Comparison of ENCODE assay signal across 10 cellular contexts in the genomic region with DNA sequence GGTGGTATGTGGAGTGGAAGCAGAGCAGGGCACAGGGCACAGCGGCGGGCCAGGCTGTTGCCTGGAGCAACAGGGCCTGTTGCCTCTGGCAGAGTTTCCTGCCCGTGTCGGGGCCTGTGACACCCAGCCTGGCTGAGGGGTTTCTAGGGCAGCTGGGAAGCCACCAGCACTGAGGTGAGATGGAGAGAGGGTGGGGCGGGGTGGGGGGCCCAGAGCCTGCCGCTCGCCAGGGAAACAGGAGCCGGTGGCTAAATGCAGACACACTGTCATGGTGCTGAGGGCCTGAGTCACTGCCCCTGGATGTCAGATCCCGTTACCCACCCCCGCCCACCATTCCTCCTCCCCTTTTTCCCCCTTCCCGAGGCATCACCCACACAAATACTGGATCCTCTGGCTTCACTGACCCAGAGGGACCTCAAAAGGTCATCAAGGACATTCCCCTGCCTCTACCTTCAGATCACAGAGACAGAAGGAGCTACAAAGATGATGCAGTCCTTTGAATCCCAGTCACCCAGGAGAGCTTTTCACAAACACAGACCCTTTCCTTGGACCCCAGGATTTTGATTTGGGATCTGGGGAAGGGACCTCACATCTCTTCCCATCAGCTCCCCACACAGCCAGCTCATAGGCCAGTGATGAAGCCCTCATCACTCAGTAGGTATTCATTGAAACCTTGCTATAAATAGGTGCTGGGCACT. TPM values are rescaled to one million over a fixed set of nuclear protein-coding genes. Genes with fewer than 3 reads are reported as not detected.
DNase-seq lines count a peak whose midpoint lies in the region; ATAC-seq, FAIRE-seq and TF ChIP-seq lines count a peak whose summit lies in the region.
"Had no signal": no experiment of that assay in that cellular context is flagged by ENCODE, and none has a peak within 500 bp of the region (broad histone marks: within the 10 kb centered on the region; RNA-seq: fewer than 3 reads in every experiment).

No MANE protein-coding gene starts in this region.

- H2BK120ac ChIP-seq in IMR-90 (ENCODE audit: low read depth, low read length), result peak overlapping the region; percentile 70
- H2BK120ac ChIP-seq in H1 (replicated peaks; ENCODE audit: low read depth, low read length), result no peak overlapping the region

- H4K20me1 ChIP-seq in IMR-90 (ENCODE audit: insufficient read depth, low read length) (no peaks in the 10 kb centered on the region), H1 (replicated peaks in 1 of 2; ENCODE audit: control insufficient read depth in 1 of 2, insufficient read depth in 2 of 2, low read length in 2 of 2) (no peaks in the 10 kb centered on the region)

- H3K4me2 ChIP-seq in IMR-90 (ENCODE audit: low read depth, low read length), result no peak overlapping the region
- H3K4me2 ChIP-seq in H1 (ENCODE audit: insufficient read depth in 1 of 2, low read depth in 2 of 2, low read length in 2 of 2), result no peak overlapping the region

- WGBS in IMR-90 (ENCODE audit: extremely low coverage in 2 of 2, insufficient read length in 1 of 2), 2 experiments, result 41% methylated on average over 6 of the region's 11 CpGs; no CpG with 5 or more reads in 1 of the 2 experiments
- 91% methylated on average over 5 of the region's 11 CpGs; no CpG with 5 or more reads in 1 of the 2 experiments for WGBS in H1 (ENCODE audit: extremely low coverage in 1 of 2, insufficient coverage in 1 of 2, insufficient read length in 1 of 2, insufficient replicate concordance in 2 of 2, low coverage in 1 of 2, low lambda C conversion rate in 2 of 2, missing lambda C conversion rate in 1 of 2), 2 experiments
- WGBS in mesodermal cell (ENCODE audit: insufficient coverage in 2 of 2), 2 experiments, result 46 to 69% methylated on average over 7 to 9 of the region's 11 CpGs
- WGBS in transverse colon (ENCODE audit: low coverage in 1 of 2), 2 donors, result 70% methylated on average over 11 of the region's 11 CpGs; no CpG with 5 or more reads in 1 of the 2 donors

- H3K79me1 ChIP-seq in IMR-90 (ENCODE audit: low read depth in 1 of 2, low read length in 2 of 2) (no peaks in the 10 kb centered on the region), H1 (ENCODE audit: low read depth, low read length) (no peaks in the 10 kb centered on the region)

- H3K36me3 ChIP-seq in IMR-90 (ENCODE audit: control insufficient read depth, insufficient read depth, low read length) (no peaks in the 10 kb centered on the region), H1 (ENCODE audit: control insufficient read depth in 2 of 4, insufficient read depth in 4 of 4, low read length in 3 of 4) (no peaks in the 10 kb centered on the region), mesodermal cell (ENCODE audit: control insufficient read depth, insufficient read depth, low read length) (no peaks in the 10 kb centered on the region), transverse colon (no peaks in the 10 kb centered on the region)

- H3K27ac Mint-ChIP-seq in naive thymus-derived CD8-positive, alpha-beta T cell, result peak overlapping the region in 2 of 10 donors; percentile 39 to 42
- H3K27ac Mint-ChIP-seq: memory B cell had no signal

- H3K4me1 ChIP-seq in IMR-90 (ENCODE audit: control insufficient read depth, insufficient read depth, low read length) (peaks cover 23% of the 10 kb centered on the region), H1 (replicated peaks in 1 of 4; ENCODE audit: control insufficient read depth in 3 of 4, insufficient read depth in 4 of 4, low read length in 3 of 4) (peaks cover 0 to 21% (median 9%) of the 10 kb centered on the region in 4 experiments; a peak in 6 of 7 replicates), mesodermal cell (ENCODE audit: control insufficient read depth, insufficient read depth, low read length, poor library complexity, severe bottlenecking) (peaks cover 52% of the 10 kb centered on the region), transverse colon (peaks cover 10 to 30% (median 23%) of the 10 kb centered on the region in 4 donors)

- no peaks in the 10 kb centered on the region for H3K79me2 ChIP-seq in H1 (ENCODE audit: control insufficient read depth in 1 of 2, insufficient read depth in 2 of 2, low read length in 2 of 2)

- H3K4me3 ChIP-seq in IMR-90 (ENCODE audit: insufficient read depth, low read depth, low read length) (no peak overlapping the region), H1 (ENCODE audit: extremely low read depth in 1 of 4, insufficient read depth in 2 of 4, low read depth in 3 of 4, low read length in 4 of 4) (no peak overlapping the region), mesodermal cell (ENCODE audit: extremely low read depth, insufficient read depth, low read length, poor library complexity, severe bottlenecking) (no peak overlapping the region), transverse colon (no peak overlapping the region)

- DNase-seq in IMR-90 (peak; percentile 35), H1 (ENCODE audit: low read depth in 1 of 2, low spot score in 2 of 2) (no peak), transverse colon (no peak), cerebellum (ENCODE audit: low spot score) (no peak)
- no peak for DNase-seq in naive thymus-derived CD8-positive, alpha-beta T cell
- DNase-seq in activated naive CD4-positive, alpha-beta T cell (lab: John Stamatoyannopoulos, UW), result no peak
- DNase-seq: stimulated activated CD4-positive, alpha-beta T cell treated with anti-CD3 and anti-CD28 coated beads, Interleukin-2, amount 100 ng/mL, for 48 hours had no signal

- H3K9ac ChIP-seq in IMR-90 (ENCODE audit: low read depth, low read length) (no peak overlapping the region), H1 (replicated peaks in 1 of 4; ENCODE audit: extremely low read depth in 1 of 4, low read depth in 3 of 4, low read length in 3 of 4) (no peak overlapping the region)

- TF ChIP-seq POLR2A in IMR-90 (IDR thresholded peaks at IDR 0.05; ENCODE audit: low read depth, low read length), result no peak
- TF ChIP-seq POLR2A in H1 (IDR thresholded peaks at IDR 0.05; ENCODE audit: control extremely low read depth in 1 of 2, low read depth in 2 of 2, low read length in 2 of 2), result no peak
- no peak for TF ChIP-seq POLR2A in transverse colon (IDR thresholded peaks at IDR 0.05)

- H3K4me3 Mint-ChIP-seq in naive thymus-derived CD8-positive, alpha-beta T cell, result no peak overlapping the region
- H3K4me3 Mint-ChIP-seq: memory B cell had no signal

- H2BK5ac ChIP-seq in IMR-90 (ENCODE audit: low read depth, low read length, poor library complexity, severe bottlenecking) (peak overlapping the region; percentile 59), H1 (ENCODE audit: low read depth, low read length) (no peak overlapping the region)

- H3K9me3 ChIP-seq in IMR-90 (ENCODE audit: control insufficient read depth, insufficient read depth, low read length) (no peaks in the 10 kb centered on the region), H1 (ENCODE audit: insufficient read depth in 2 of 2, low read depth in 1 of 2, low read length in 1 of 2) (no peaks in the 10 kb centered on the region), mesodermal cell (ENCODE audit: control insufficient read depth, low read length) (no peaks in the 10 kb centered on the region), transverse colon (no peaks in the 10 kb centered on the region)

- no peak overlapping the region for H3K56ac ChIP-seq in IMR-90 (ENCODE audit: extremely low read depth, insufficient read depth, low read length)
- no peak overlapping the region for H3K56ac ChIP-seq in H1 (replicated peaks; ENCODE audit: insufficient read length, low read depth, low read length)

- peaks cover 0 to 12% (median 0%) of the 10 kb centered on the region in 5 donors for H3K27me3 Mint-ChIP-seq in naive thymus-derived CD8-positive, alpha-beta T cell

- dilution Hi-C loops in IMR-90 (cut with HindIII; ENCODE audit: low sequenced_read_pairs, unreplicated experiment), result no loop called here

- intact Hi-C loops in IMR-90 (cut with micrococcal nuclease) (no loop called here), transverse colon (cut with DNase I; ENCODE audit: low total_unique reads) (no loop called here)

- no TSS peak for BruUV-seq in IMR-90 (replicated peaks; lab: Mats Ljungman, UMichigan)

- H3K4me1 Mint-ChIP-seq in naive thymus-derived CD8-positive, alpha-beta T cell, result peaks cover 0 to 4% (median 1%) of the 10 kb centered on the region in 4 donors

- CTCF ChIA-PET in IMR-90 (lab: Yijun Ruan, JAX), result no interaction called here
- CTCF ChIA-PET in H1 (lab: Charles Lee; ENCODE audit: partially characterized antibody), result interaction anchor here (0.6 to 6.7 kb wide), 7 partner anchors 10 to 601 kb away, joined by 3 to 74 read pairs (median 3); no protein-coding TSS in a partner anchor

- no peak for TF ChIP-seq CTCF in IMR-90 (conservative IDR thresholded peaks at IDR 0.05; ENCODE audit: low read depth, low read length)
- no peak for TF ChIP-seq CTCF in H1 (IDR thresholded peaks at IDR 0.05; ENCODE audit: control extremely low read depth in 1 of 3, insufficient read depth in 1 of 3, low read depth in 1 of 3, low read length in 3 of 3)
- no peak for TF ChIP-seq CTCF in transverse colon (IDR thresholded peaks at IDR 0.05)

- no peaks in the 10 kb centered on the region; the same call in 1 of the 2 replicates for H3K27me3 ChIP-seq in IMR-90 (ENCODE audit: control insufficient read depth, insufficient read depth, low read length)
- H3K27me3 ChIP-seq in H1 (replicated peaks in 1 of 4; ENCODE audit: control insufficient read depth in 3 of 4, extremely low read depth in 1 of 4, insufficient read depth in 3 of 4, low read length in 3 of 4), result peaks cover 0 to 6% (median 1%) of the 10 kb centered on the region in 4 experiments; a peak in 3 of 7 replicates
- no peaks in the 10 kb centered on the region for H3K27me3 ChIP-seq in transverse colon

- peak overlapping the region; percentile 2; the same call in 1 of the 3 replicates for H2BK15ac ChIP-seq in IMR-90 (ENCODE audit: low read depth, low read length)
- H2BK15ac ChIP-seq in H1 (ENCODE audit: low read length), result 0 out of 2 replicates have a peak overlapping the region, but pooled peaks have one; percentile 88

- H4K5ac ChIP-seq in IMR-90 (ENCODE audit: low read depth, low read length), result peak overlapping the region; percentile 44; the same call in 1 of the 2 replicates
- no peak overlapping the region for H4K5ac ChIP-seq in H1 (ENCODE audit: insufficient read length, low read depth, low read length)

- H3K23me2 ChIP-seq in H1 (ENCODE audit: low read depth, low read length), result no peaks in the 10 kb centered on the region

- H2BK20ac ChIP-seq in IMR-90 (ENCODE audit: low read depth, low read length) (no peak overlapping the region), H1 (ENCODE audit: low read length) (no peak overlapping the region)

- H3K27ac ChIP-seq in IMR-90 (ENCODE audit: insufficient read depth, low read length) (no peak overlapping the region), H1 (ENCODE audit: low read depth, low read length) (no peak overlapping the region), mesodermal cell (ENCODE audit: low read depth, low read length, severe bottlenecking) (peak overlapping the region; percentile 64), transverse colon (peak overlapping the region; percentile 83 to 92 (median 87))

- no peak for FAIRE-seq in H1 (lab: Jason Lieb, UNC)

- in situ Hi-C loops in IMR-90 (cut with MboI; ENCODE audit: low sequenced_read_pairs), result no loop called here
- in situ Hi-C loops in transverse colon (cut with MboI; ENCODE audit: low pct_ligation_motif_present in 1 of 4, low pct_unique_long_range_greater_than_20kb in 1 of 4, low sequenced_read_pairs in 3 of 4), result no loop called here

- H3K4ac ChIP-seq in IMR-90 (ENCODE audit: low read depth, low read length) (peak overlapping the region; percentile 72), H1 (replicated peaks; ENCODE audit: insufficient read length, low read depth, low read length) (no peak overlapping the region)

- H2BK12ac ChIP-seq in H1 (ENCODE audit: low read depth, low read length), result no peak overlapping the region

- TF ChIP-seq RAD21 in IMR-90 (IDR thresholded peaks at IDR 0.05; ENCODE audit: low read length) (no peak), H1 (IDR thresholded peaks at IDR 0.05 in 1 of 2, conservative IDR thresholded peaks at IDR 0.05 in 1 of 2; ENCODE audit: low read depth in 2 of 2, low read length in 2 of 2) (no peak)

- no peaks in the 10 kb centered on the region for H3K9me3 Mint-ChIP-seq in naive thymus-derived CD8-positive, alpha-beta T cell
- H3K9me3 Mint-ChIP-seq: memory B cell had no signal

- no peaks in the 10 kb centered on the region for H3K36me3 Mint-ChIP-seq in naive thymus-derived CD8-positive, alpha-beta T cell
- H3K36me3 Mint-ChIP-seq: memory B cell had no signal

- peak overlapping the region; percentile 62 for H3K14ac ChIP-seq in IMR-90 (replicated peaks; ENCODE audit: low read depth, low read length)
- H3K14ac ChIP-seq in H1 (ENCODE audit: insufficient read length), result no peak overlapping the region

- H2AK5ac ChIP-seq in IMR-90 (ENCODE audit: low read depth, low read length) (peak overlapping the region; percentile 95), H1 (ENCODE audit: low read depth, low read length) (no peak overlapping the region)

- TF ChIP-seq EP300 in H1 (IDR thresholded peaks at IDR 0.05; ENCODE audit: borderline replicate concordance in 1 of 2, low read depth in 2 of 2, low read length in 2 of 2) (no peak), transverse colon (IDR thresholded peaks at IDR 0.05; ENCODE audit: low read depth) (no peak)

- peak overlapping the region; percentile 59 for H2AFZ ChIP-seq in IMR-90 (replicated peaks; ENCODE audit: low read length, poor library complexity)
- H2AFZ ChIP-seq in H1 (ENCODE audit: low read length), result no peak overlapping the region

- H3K23ac ChIP-seq in IMR-90 (ENCODE audit: low read depth, low read length), result no peak overlapping the region
- H3K23ac ChIP-seq in H1 (ENCODE audit: insufficient read length), result no peak overlapping the region

- peak overlapping the region; percentile 80 for H2AK9ac ChIP-seq in IMR-90 (replicated peaks; ENCODE audit: low read depth, low read length, poor library complexity)

- peak overlapping the region; percentile 24 for H3K18ac ChIP-seq in IMR-90 (ENCODE audit: low read depth, low read length)
- H3K18ac ChIP-seq in H1 (ENCODE audit: extremely low read depth, low read length), result no peak overlapping the region

- POLR2A ChIA-PET in IMR-90 (lab: Charles Lee; ENCODE audit: unreplicated experiment) (no interaction called here), H1 (lab: Charles Lee; ENCODE audit: partially characterized antibody) (interaction anchor here (0.9 kb wide), 1 partner anchor 8 kb away, joined by 3 read pairs; no protein-coding TSS in a partner anchor)
- POLR2A ChIA-PET in naive thymus-derived CD8-positive, alpha-beta T cell (lab: Charles Lee), result no interaction called here

- H4K8ac ChIP-seq in IMR-90 (ENCODE audit: low read depth in 2 of 2, low read length in 2 of 2) (peak overlapping the region in 1 of 2 experiments; percentile 29; a peak in 1 of 4 replicates), H1 (ENCODE audit: extremely low read depth, insufficient read depth, low read length) (no peak overlapping the region)

- ATAC-seq in IMR-90 (ENCODE audit: low read depth), result peak; percentile 30; the same call in 1 of the 2 replicates
- ATAC-seq in naive thymus-derived CD8-positive, alpha-beta T cell, result no peak
- no peak for ATAC-seq in GM21447 (IDR thresholded peaks at IDR 0.05; ENCODE audit: unreplicated experiment)

- peaks cover 3% of the 10 kb centered on the region for H3K9me1 ChIP-seq in IMR-90 (ENCODE audit: insufficient read depth, low read length)

- H4K91ac ChIP-seq in IMR-90 (ENCODE audit: insufficient read depth, low read depth, low read length) (peak overlapping the region; percentile 70; the same call in 1 of the 2 replicates), H1 (replicated peaks; ENCODE audit: insufficient read length, low read length) (no peak overlapping the region)

RNA-seq across cellular contexts. Expression of gene HSPB7, which starts 1.9 kb away (rescaled TPM):
- total RNA-seq in IMR-90 (2012; rRNA removed), result 0.54 and 0.56 TPM in 2 replicates
- polyA plus RNA-seq in IMR-90 (2012; rRNA removed), result 3.0 and 4.3 TPM in 2 replicates
- polyA plus RNA-seq in IMR-90 (2012; cell fraction: cytosol; rRNA removed), result 2.7 and 5.1 TPM in 2 replicates
- 3.0 and 6.7 TPM in 2 replicates for polyA plus RNA-seq in IMR-90 (2012; cell fraction: nucleus; rRNA removed; ENCODE audit: low replicate concordance)
- total RNA-seq in H1 (2021; fragmentation: NEBNext Ultra II Directional; extraction: Animal tissue kit (Norgen Biotek cat#: 25700)), result not detected in 2 replicates
- polyA plus RNA-seq in H1 (2011; rRNA removed), result 0.19 TPM in 1 of 2 replicates, not detected in the other
- polyA plus RNA-seq in H1 (2011; cell fraction: cytosol; rRNA removed), result 0.14 TPM
- polyA plus RNA-seq in H1 (2011; cell fraction: nucleus; rRNA removed), result 0.54 TPM
- 0.13 to 0.64 TPM (median 0.33 TPM) in 4 replicates for polyA plus RNA-seq in H1 (2012, experiment 1 of 2)
- polyA plus RNA-seq in H1 (2012, experiment 2 of 2), result not detected
- 0.04 TPM for polyA plus RNA-seq in H1 (2013, experiment 1 of 2)
- polyA plus RNA-seq in H1 (2013, experiment 2 of 2), result 0.02 TPM
- not detected in 2 replicates for polyA minus RNA-seq in H1 (2011; rRNA and poly(A)+ RNA removed)
- not detected for polyA minus RNA-seq in H1 (2011; cell fraction: cytosol; rRNA and poly(A)+ RNA removed)
- polyA minus RNA-seq in H1 (2011; cell fraction: nucleus; rRNA and poly(A)+ RNA removed), result 0.20 TPM
- 2.9 TPM for polyA plus RNA-seq in mesodermal cell (2013, experiment 1 of 2)
- polyA plus RNA-seq in mesodermal cell (2013, experiment 2 of 2), result 3.7 TPM
- total RNA-seq in transverse colon, result 10 to 100 TPM in 2 of 4 donors, 1 to 10 TPM in 2; 6.0 to 63.1 (median 9.2) TPM
- not detected for total RNA-seq in naive thymus-derived CD8-positive, alpha-beta T cell
- polyA plus RNA-seq in naive thymus-derived CD8-positive, alpha-beta T cell, result not detected
- total RNA-seq in cerebellum, result 0.36 TPM

RNA-seq across cellular contexts. Expression of gene CLCNKA, which starts 2.1 kb away (rescaled TPM):
- total RNA-seq in IMR-90 (2012; rRNA removed) (not detected in 2 replicates), transverse colon (10 to 100 TPM in 1 of 4 donors, under 1 TPM in 2, not detected in 1; 0.68 to 21.7 (median 0.79) TPM), cerebellum (not detected)
- polyA plus RNA-seq in IMR-90 (2012; rRNA removed) (0.05 TPM in 1 of 2 replicates, not detected in the other), H1 (2011; rRNA removed) (2.0 and 3.9 TPM in 2 replicates)
- polyA plus RNA-seq in IMR-90 (2012; cell fraction: cytosol; rRNA removed), result 0.07 and 0.16 TPM in 2 replicates
- 0.76 and 1.0 TPM in 2 replicates for polyA plus RNA-seq in IMR-90 (2012; cell fraction: nucleus; rRNA removed; ENCODE audit: low replicate concordance)
- total RNA-seq in H1 (2021; fragmentation: NEBNext Ultra II Directional; extraction: Animal tissue kit (Norgen Biotek cat#: 25700)), result 0.95 and 1.3 TPM in 2 replicates
- 2.8 TPM for polyA plus RNA-seq in H1 (2011; cell fraction: cytosol; rRNA removed)
- 22.4 TPM for polyA plus RNA-seq in H1 (2011; cell fraction: nucleus; rRNA removed)
- 0.77 to 2.4 TPM (median 0.99 TPM) in 4 replicates for polyA plus RNA-seq in H1 (2012, experiment 1 of 2)
- polyA plus RNA-seq in H1 (2012, experiment 2 of 2), result 0.42 TPM
- polyA plus RNA-seq in H1 (2013, experiment 1 of 2), result 1.6 TPM
- 1.5 TPM for polyA plus RNA-seq in H1 (2013, experiment 2 of 2)
- 0.80 and 1.0 TPM in 2 replicates for polyA minus RNA-seq in H1 (2011; rRNA and poly(A)+ RNA removed)
- not detected for polyA minus RNA-seq in H1 (2011; cell fraction: cytosol; rRNA and poly(A)+ RNA removed)
- polyA minus RNA-seq in H1 (2011; cell fraction: nucleus; rRNA and poly(A)+ RNA removed), result 2.7 TPM
- polyA plus RNA-seq in mesodermal cell (2013, experiment 1 of 2), result 0.85 TPM
- polyA plus RNA-seq in mesodermal cell (2013, experiment 2 of 2), result 0.46 TPM
- total RNA-seq in naive thymus-derived CD8-positive, alpha-beta T cell, result not detected
- not detected for polyA plus RNA-seq in naive thymus-derived CD8-positive, alpha-beta T cell

RNA-seq across cellular contexts. Expression of gene SRARP, which starts 15.7 kb away (rescaled TPM):
- not detected in 2 replicates for total RNA-seq in IMR-90 (2012; rRNA removed)
- polyA plus RNA-seq in IMR-90 (2012; rRNA removed), result not detected in 2 replicates
- not detected in 2 replicates for polyA plus RNA-seq in IMR-90 (2012; cell fraction: cytosol; rRNA removed)
- polyA plus RNA-seq in IMR-90 (2012; cell fraction: nucleus; rRNA removed; ENCODE audit: low replicate concordance), result not detected in 2 replicates
- not detected in 2 replicates for total RNA-seq in H1 (2021; fragmentation: NEBNext Ultra II Directional; extraction: Animal tissue kit (Norgen Biotek cat#: 25700))
- polyA plus RNA-seq in H1 (2011; rRNA removed), result not detected in 2 replicates
- not detected for polyA plus RNA-seq in H1 (2011; cell fraction: cytosol; rRNA removed)
- not detected for polyA plus RNA-seq in H1 (2011; cell fraction: nucleus; rRNA removed)
- not detected in 4 replicates for polyA plus RNA-seq in H1 (2012, experiment 1 of 2)
- polyA plus RNA-seq in H1 (2012, experiment 2 of 2), result not detected
- not detected for polyA plus RNA-seq in H1 (2013, experiment 1 of 2)
- 0.02 TPM for polyA plus RNA-seq in H1 (2013, experiment 2 of 2)
- polyA minus RNA-seq in H1 (2011; rRNA and poly(A)+ RNA removed), result not detected in 2 replicates
- not detected for polyA minus RNA-seq in H1 (2011; cell fraction: cytosol; rRNA and poly(A)+ RNA removed)
- not detected for polyA minus RNA-seq in H1 (2011; cell fraction: nucleus; rRNA and poly(A)+ RNA removed)
- polyA plus RNA-seq in mesodermal cell (2013, experiment 1 of 2), result 0.44 TPM
- 0.61 TPM for polyA plus RNA-seq in mesodermal cell (2013, experiment 2 of 2)
- total RNA-seq in transverse colon, result not detected
- total RNA-seq in naive thymus-derived CD8-positive, alpha-beta T cell, result not detected
- polyA plus RNA-seq in naive thymus-derived CD8-positive, alpha-beta T cell, result not detected
- total RNA-seq in cerebellum, result 0.82 TPM

RNA-seq across cellular contexts. Expression of gene CLCNKB, which starts 23.9 kb away (rescaled TPM):
- not detected in 2 replicates for total RNA-seq in IMR-90 (2012; rRNA removed)
- polyA plus RNA-seq in IMR-90 (2012; rRNA removed), result 0.09 and 0.11 TPM in 2 replicates
- polyA plus RNA-seq in IMR-90 (2012; cell fraction: cytosol; rRNA removed), result 0.14 and 0.41 TPM in 2 replicates
- 0.70 and 0.76 TPM in 2 replicates for polyA plus RNA-seq in IMR-90 (2012; cell fraction: nucleus; rRNA removed; ENCODE audit: low replicate concordance)
- total RNA-seq in H1 (2021; fragmentation: NEBNext Ultra II Directional; extraction: Animal tissue kit (Norgen Biotek cat#: 25700)), result 1.2 and 1.4 TPM in 2 replicates
- polyA plus RNA-seq in H1 (2011; rRNA removed), result 3.5 and 5.7 TPM in 2 replicates
- 4.0 TPM for polyA plus RNA-seq in H1 (2011; cell fraction: cytosol; rRNA removed)
- 14.0 TPM for polyA plus RNA-seq in H1 (2011; cell fraction: nucleus; rRNA removed)
- 1.8 to 3.3 TPM (median 2.4 TPM) in 4 replicates for polyA plus RNA-seq in H1 (2012, experiment 1 of 2)
- 1.6 TPM for polyA plus RNA-seq in H1 (2012, experiment 2 of 2)
- 2.6 TPM for polyA plus RNA-seq in H1 (2013, experiment 1 of 2)
- 2.0 TPM for polyA plus RNA-seq in H1 (2013, experiment 2 of 2)
- polyA minus RNA-seq in H1 (2011; rRNA and poly(A)+ RNA removed), result 1.4 and 3.3 TPM in 2 replicates
- 1.8 TPM for polyA minus RNA-seq in H1 (2011; cell fraction: cytosol; rRNA and poly(A)+ RNA removed)
- 2.1 TPM for polyA minus RNA-seq in H1 (2011; cell fraction: nucleus; rRNA and poly(A)+ RNA removed)
- 1.8 TPM for polyA plus RNA-seq in mesodermal cell (2013, experiment 1 of 2)
- polyA plus RNA-seq in mesodermal cell (2013, experiment 2 of 2), result 2.5 TPM
- 1 to 10 TPM in 1 of 4 donors, under 1 TPM in 1, not detected in 2; 0.48 to 1.1 TPM for total RNA-seq in transverse colon
- total RNA-seq in naive thymus-derived CD8-positive, alpha-beta T cell, result not detected
- polyA plus RNA-seq in naive thymus-derived CD8-positive, alpha-beta T cell, result not detected
- 0.45 TPM for total RNA-seq in cerebellum

RNA-seq across cellular contexts. Expression of gene ZBTB17, which starts 43.8 kb away (rescaled TPM):
- total RNA-seq in IMR-90 (2012; rRNA removed), result 26.3 and 29.7 TPM in 2 replicates
- polyA plus RNA-seq in IMR-90 (2012; rRNA removed), result 58.2 and 65.5 TPM in 2 replicates
- polyA plus RNA-seq in IMR-90 (2012; cell fraction: cytosol; rRNA removed), result 27.1 and 37.4 TPM in 2 replicates
- 190 and 417 TPM in 2 replicates for polyA plus RNA-seq in IMR-90 (2012; cell fraction: nucleus; rRNA removed; ENCODE audit: low replicate concordance)
- total RNA-seq in H1 (2021; fragmentation: NEBNext Ultra II Directional; extraction: Animal tissue kit (Norgen Biotek cat#: 25700)), result 24.3 and 24.7 TPM in 2 replicates
- 36.2 and 58.6 TPM in 2 replicates for polyA plus RNA-seq in H1 (2011; rRNA removed)
- polyA plus RNA-seq in H1 (2011; cell fraction: cytosol; rRNA removed), result 44.4 TPM
- 137 TPM for polyA plus RNA-seq in H1 (2011; cell fraction: nucleus; rRNA removed)
- polyA plus RNA-seq in H1 (2012, experiment 1 of 2), result 14.4 to 31.6 TPM (median 26.8 TPM) in 4 replicates
- 25.5 TPM for polyA plus RNA-seq in H1 (2012, experiment 2 of 2)
- polyA plus RNA-seq in H1 (2013, experiment 1 of 2), result 17.0 TPM
- polyA plus RNA-seq in H1 (2013, experiment 2 of 2), result 16.2 TPM
- 27.1 and 35.6 TPM in 2 replicates for polyA minus RNA-seq in H1 (2011; rRNA and poly(A)+ RNA removed)
- polyA minus RNA-seq in H1 (2011; cell fraction: cytosol; rRNA and poly(A)+ RNA removed), result 20.1 TPM
- 32.4 TPM for polyA minus RNA-seq in H1 (2011; cell fraction: nucleus; rRNA and poly(A)+ RNA removed)
- polyA plus RNA-seq in mesodermal cell (2013, experiment 1 of 2), result 27.9 TPM
- polyA plus RNA-seq in mesodermal cell (2013, experiment 2 of 2), result 21.7 TPM
- total RNA-seq in transverse colon, result 100 to 1,000 TPM in 1 of 4 donors, 10 to 100 TPM in 3; 33.3 to 113 (median 50.5) TPM
- total RNA-seq in naive thymus-derived CD8-positive, alpha-beta T cell, result 10 to 100 TPM; 49.3 to 58.1 TPM
- 10 to 100 TPM; 10.2 to 23.3 (median 11.1) TPM for polyA plus RNA-seq in naive thymus-derived CD8-positive, alpha-beta T cell
- 30.9 TPM for total RNA-seq in cerebellum

Comparison
In these comparisons a context has a peak if more than half of its experiments do, and no peak if none do; other contexts are left out.
1. H3K27ac ChIP-seq: peak in mesodermal cell (single experiment) and transverse colon (4 of 4); none in IMR-90 (single experiment) and H1 (single experiment).